In the genomic region with DNA sequence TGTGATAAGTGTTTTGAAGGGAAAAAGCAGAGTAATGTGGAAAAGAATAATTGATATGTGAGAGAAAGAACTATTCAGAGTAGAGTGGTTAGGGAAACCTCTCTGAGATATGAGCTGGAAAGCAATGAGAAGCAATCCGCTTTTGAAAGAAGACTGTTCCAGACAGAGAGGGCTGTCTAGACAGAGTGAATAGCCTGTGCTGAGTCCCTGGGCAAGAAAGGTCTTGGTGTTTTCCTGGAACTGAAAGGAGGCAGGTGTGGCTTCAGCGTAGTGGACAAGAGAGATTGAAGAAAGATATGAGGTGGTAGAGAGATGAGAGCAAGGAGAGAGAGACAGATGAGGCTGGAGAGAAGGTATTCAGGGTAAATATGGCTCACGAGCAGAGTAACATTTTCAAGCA, we compare ENCODE assay signal across 21 cellular contexts.
"Had no signal": no experiment of that assay in that cellular context is flagged by ENCODE, and none has a peak within 500 bp of the region (broad histone marks: within the 10 kb centered on the region; RNA-seq: fewer than 3 reads in every experiment).

No MANE protein-coding gene starts in this region.

- H3K27ac Mint-ChIP-seq: immature natural killer cell; memory B cell; mesothelial cell of epicardium; natural killer cell treated with Interleukin-12 subunit alpha and Interleukin-12 subunit beta and Interleukin-15 and Interleukin-18, amount 100 ng/mL, for 72 hours; stimulated activated naive B cell treated with anti-CD40 and anti-IgM and Interleukin-4, amounts not matched to agents 10 μg/mL and 1 μg/mL and 100 μg/mL, for 72 hours; stimulated activated naive CD8-positive, alpha-beta T cell treated with anti-CD3 and anti-CD28 coated beads, Interleukin-15, Interleukin-2, amounts not matched to agents 100 ng/mL and 50 ng/mL, for 24 hours had no signal

- H3K36me3 Mint-ChIP-seq: immature natural killer cell; memory B cell; mesothelial cell of epicardium; naive B cell; natural killer cell treated with Interleukin-12 subunit alpha and Interleukin-12 subunit beta and Interleukin-15 and Interleukin-18, amount 100 ng/mL, for 72 hours; stimulated activated naive B cell treated with anti-CD40 and anti-IgM and Interleukin-4, amounts not matched to agents 10 μg/mL and 1 μg/mL and 100 μg/mL, for 72 hours had no signal

- H3K27me3 Mint-ChIP-seq: naive B cell; natural killer cell treated with Interleukin-12 subunit alpha and Interleukin-12 subunit beta and Interleukin-15 and Interleukin-18, amount 100 ng/mL, for 72 hours; stimulated activated naive B cell treated with anti-CD40 and anti-IgM and Interleukin-4, amounts not matched to agents 10 μg/mL and 1 μg/mL and 100 μg/mL, for 72 hours; stimulated activated naive CD8-positive, alpha-beta T cell treated with anti-CD3 and anti-CD28 coated beads, Interleukin-15, Interleukin-2, amounts not matched to agents 100 ng/mL and 50 ng/mL, for 24 hours had no signal

- H3K36me3 ChIP-seq: lower lobe of right lung, sigmoid colon, spleen, thoracic aorta, tibial nerve, upper lobe of left lung had no signal

- H3K27ac ChIP-seq: dorsolateral prefrontal cortex, lower lobe of right lung, psoas muscle, sigmoid colon, spleen, thoracic aorta, tibial nerve, upper lobe of left lung had no signal

- H3K4me3 Mint-ChIP-seq: immature natural killer cell; memory B cell; mesothelial cell of epicardium; naive B cell; natural killer cell treated with Interleukin-12 subunit alpha and Interleukin-12 subunit beta and Interleukin-15 and Interleukin-18, amount 100 ng/mL, for 72 hours; stimulated activated naive B cell treated with anti-CD40 and anti-IgM and Interleukin-4, amounts not matched to agents 10 μg/mL and 1 μg/mL and 100 μg/mL, for 72 hours; stimulated activated naive CD8-positive, alpha-beta T cell treated with anti-CD3 and anti-CD28 coated beads, Interleukin-15, Interleukin-2, amounts not matched to agents 100 ng/mL and 50 ng/mL, for 24 hours had no signal

- H3K4me3 ChIP-seq: dorsolateral prefrontal cortex, lower lobe of right lung, mucosa of descending colon, psoas muscle, sigmoid colon, spleen, thoracic aorta, tibial nerve, upper lobe of left lung had no signal

- H3K9me3 ChIP-seq: lower lobe of right lung, mucosa of descending colon, psoas muscle, sigmoid colon, spleen, thoracic aorta, tibial nerve, upper lobe of left lung had no signal

- ATAC-seq: left ventricle myocardium superior; lower lobe of right lung; mucosa of descending colon; natural killer cell treated with Interleukin-12 subunit alpha and Interleukin-12 subunit beta and Interleukin-15 and Interleukin-18, amount 100 ng/mL, for 72 hours; psoas muscle; right cardiac atrium; stimulated activated naive B cell treated with anti-CD40 and anti-IgM and Interleukin-4, amounts not matched to agents 10 μg/mL and 1 μg/mL and 100 μg/mL, for 72 hours had no signal

- H3K9me3 Mint-ChIP-seq: memory B cell; mesothelial cell of epicardium; naive B cell; stimulated activated naive B cell treated with anti-CD40 and anti-IgM and Interleukin-4, amounts not matched to agents 10 μg/mL and 1 μg/mL and 100 μg/mL, for 72 hours; stimulated activated naive CD8-positive, alpha-beta T cell treated with anti-CD3 and anti-CD28 coated beads, Interleukin-15, Interleukin-2, amounts not matched to agents 100 ng/mL and 50 ng/mL, for 24 hours had no signal

- DNase-seq: dorsolateral prefrontal cortex; effector CD4-positive, alpha-beta T cell; hypothalamus; immature natural killer cell; left ventricle myocardium superior; lower lobe of right lung; mucosa of descending colon; naive B cell; nucleus accumbens; psoas muscle; right cardiac atrium; sigmoid colon; spleen; stimulated activated naive B cell treated with anti-CD40 and anti-IgM and Interleukin-4, amounts not matched to agents 10 μg/mL and 1 μg/mL and 100 μg/mL, for 72 hours; upper lobe of left lung had no signal

- H3K4me1 ChIP-seq: lower lobe of right lung, psoas muscle, spleen, upper lobe of left lung had no signal

- H3K27me3 ChIP-seq: dorsolateral prefrontal cortex, sigmoid colon, spleen, tibial nerve, upper lobe of left lung had no signal

- H3K4me1 Mint-ChIP-seq: immature natural killer cell; memory B cell; naive B cell; stimulated activated naive B cell treated with anti-CD40 and anti-IgM and Interleukin-4, amounts not matched to agents 10 μg/mL and 1 μg/mL and 100 μg/mL, for 72 hours had no signal
